In the genomic region with DNA sequence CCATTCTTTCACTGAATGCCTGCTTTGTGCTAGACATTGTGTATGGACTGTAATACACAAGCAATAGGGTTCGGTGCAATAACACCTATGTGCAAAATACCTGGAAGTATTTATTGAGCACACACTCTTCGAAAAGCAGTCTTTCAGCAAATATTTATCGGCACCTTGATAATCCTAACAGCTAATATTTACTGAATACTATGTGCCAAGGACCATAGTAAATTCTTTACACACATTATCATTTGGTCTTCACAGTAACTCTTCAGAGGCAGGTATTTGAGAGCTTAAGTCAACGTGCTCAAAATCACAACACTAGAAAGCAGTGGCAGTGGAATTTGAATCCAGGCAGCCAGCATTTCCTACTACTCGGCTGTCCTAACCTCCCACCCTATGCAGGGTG, we compare ENCODE assay signal across 23 cellular contexts. TPM values are rescaled to one million over a fixed set of nuclear protein-coding genes. Genes with fewer than 3 reads are reported as not detected.
"Had no signal": no experiment of that assay in that cellular context is flagged by ENCODE, and none has a peak within 500 bp of the region (broad histone marks: within the 10 kb centered on the region; RNA-seq: fewer than 3 reads in every experiment).

No MANE protein-coding gene starts in this region.

- DNase-seq: activated B cell treated with CpG ODN at 0.5 μM for 24 hours; activated CD4-positive, alpha-beta T cell treated with anti-CD3 and anti-CD28 coated beads, Interleukin-2, amount 10 ng/mL, durations not matched to agents 24 days and 14 days; activated CD8-positive, alpha-beta T cell treated with anti-CD3 and anti-CD28 coated beads for 36 hours; activated naive CD4-positive, alpha-beta T cell treated with anti-CD3 and anti-CD28 coated beads, Interleukin-2, amount 10 ng/mL, durations not matched to agents 7 days and 5 days; activated naive CD8-positive, alpha-beta T cell treated with anti-CD3 and anti-CD28 coated beads, Interleukin-2, amount 50 U/mL, for 24 hours; activated T-cell treated with anti-CD3 and anti-CD28 coated beads, Interleukin-2, amount 50 U/mL, for 24 hours; cortex of kidney; gastrocnemius medialis; head of caudate nucleus; left ventricle myocardium superior; mesenchymal stem cell; natural killer cell; stimulated activated CD4-positive, alpha-beta T cell treated with anti-CD3 and anti-CD28 coated beads, Interleukin-2, amount 100 ng/mL, for 24 hours; stimulated activated naive CD4-positive, alpha-beta T cell treated with Interleukin-2 at 50 U/mL for 16 hours; thyroid gland; uterus had no signal

- H3K9me3 ChIP-seq: ascending aorta, breast epithelium, gastrocnemius medialis, neutrophil, thyroid gland, uterus had no signal

- H3K4me1 ChIP-seq: ascending aorta, breast epithelium had no signal

- H3K4me3 ChIP-seq: ascending aorta, breast epithelium, gastrocnemius medialis, thyroid gland, uterus had no signal

- H3K36me3 ChIP-seq: ascending aorta, breast epithelium, gastrocnemius medialis, neutrophil, thyroid gland, uterus had no signal

- H3K27ac ChIP-seq: ascending aorta, breast epithelium, gastrocnemius medialis, neutrophil, thyroid gland, uterus had no signal

- H3K27me3 ChIP-seq: ascending aorta had no signal

- ATAC-seq: activated CD8-positive, alpha-beta T cell treated with anti-CD3 and anti-CD28 coated beads for 36 hours; activated naive CD8-positive, alpha-beta T cell treated with anti-CD3 and anti-CD28 coated beads, Interleukin-2, amount 50 U/mL, for 24 hours; esophagus mucosa; gastrocnemius medialis; left ventricle myocardium superior; natural killer cell had no signal

RNA-seq across cellular contexts. Expression of gene B3GNT6, which starts 2.2 kb away (rescaled TPM):
- total RNA-seq: activated B cell treated with CpG ODN at 0.5 μM for 24 hours; activated CD4-positive, alpha-beta T cell treated with anti-CD3 and anti-CD28 coated beads, Interleukin-2, amount 10 ng/mL, durations not matched to agents 24 days and 14 days; activated CD8-positive, alpha-beta T cell treated with anti-CD3 and anti-CD28 coated beads for 36 hours; ascending aorta; kidney epithelial cell; left ventricle myocardium superior; mucosa of gallbladder; natural killer cell; T-helper 2 cell treated with Interferon-gamma antibody and Interleukin-4, amounts not matched to agents 100 ng/mL and 5 ng/mL, for 36 hours had no signal
